ENCODE assay signal across 16 cellular contexts in the genomic region with DNA sequence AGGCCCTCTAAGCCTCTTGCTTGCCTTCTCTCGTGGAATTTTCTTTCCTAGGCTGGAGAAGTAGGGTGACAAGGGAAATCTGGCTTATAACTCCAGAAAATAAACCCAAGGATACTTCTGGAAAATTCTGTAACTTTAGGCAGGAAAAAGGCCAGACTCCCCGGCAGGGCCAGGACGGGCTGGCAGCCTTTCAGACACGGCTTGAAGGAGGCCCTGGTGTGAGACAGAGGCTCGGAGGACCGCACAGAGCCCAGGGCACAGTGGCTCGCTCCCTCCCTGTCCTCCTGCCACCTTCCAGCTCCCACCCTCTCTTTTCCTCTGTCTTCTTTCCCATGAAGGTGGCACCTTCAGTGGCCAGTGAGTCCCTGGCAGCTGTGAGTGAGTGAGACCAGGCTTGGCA. TPM values are rescaled to one million over a fixed set of nuclear protein-coding genes. Genes with fewer than 3 reads are reported as not detected.
DNase-seq lines count a peak whose midpoint lies in the region; ATAC-seq and TF ChIP-seq lines count a peak whose summit lies in the region.
"Had no signal": no experiment of that assay in that cellular context is flagged by ENCODE, and none has a peak within 500 bp of the region (broad histone marks: within the 10 kb centered on the region; RNA-seq: fewer than 3 reads in every experiment).

No MANE protein-coding gene starts in this region.

- H3K79me1 ChIP-seq in mesenchymal stem cell (replicated peaks; ENCODE audit: low read length, poor library complexity, severe bottlenecking), result peaks cover 17% of the 10 kb centered on the region
- peaks cover 16% of the 10 kb centered on the region for H3K79me1 ChIP-seq in trophoblast cell (ENCODE audit: low read length)

- H2AFZ ChIP-seq in mesenchymal stem cell (ENCODE audit: low read depth, low read length) (no peak overlapping the region), trophoblast cell (ENCODE audit: insufficient read depth, low read length, poor library complexity) (no peak overlapping the region)
- H2AFZ ChIP-seq: GM23338 had no signal

- DNase-seq in right cardiac atrium, result peak; percentile 57 to 76 (median 75)
- DNase-seq in heart left ventricle, result no peak
- no peak for DNase-seq in mesenchymal stem cell
- no peak for DNase-seq in trophoblast cell
- no peak for DNase-seq in gastrocnemius medialis
- no peak for DNase-seq in stimulated activated CD4-positive, alpha-beta T cell treated with anti-CD3 and anti-CD28 coated beads, Interleukin-1b, Interleukin-23, amount 100 ng/mL, for 48 hours
- DNase-seq: AML-193; Caco-2; CD4-positive, alpha-beta T cell; HCEC 1CT had no signal

- no peak for TF ChIP-seq CTCF in heart left ventricle (IDR thresholded peaks at IDR 0.05)
- TF ChIP-seq CTCF in gastrocnemius medialis (IDR thresholded peaks at IDR 0.05 in 4 of 5, conservative IDR thresholded peaks at IDR 0.05 in 1 of 5), result no peak

- H2BK5ac ChIP-seq in mesenchymal stem cell (ENCODE audit: low read depth, low read length, poor library complexity, severe bottlenecking) (no peak overlapping the region), trophoblast cell (ENCODE audit: low read depth, low read length, poor library complexity) (peak overlapping the region; percentile 32)

- H3K4ac ChIP-seq in mesenchymal stem cell (ENCODE audit: low read depth in 1 of 2, low read length in 2 of 2), result no peak overlapping the region
- no peak overlapping the region for H3K4ac ChIP-seq in trophoblast cell (ENCODE audit: low read depth, low read length)

- H2BK120ac ChIP-seq in mesenchymal stem cell (ENCODE audit: low read depth, low read length) (no peak overlapping the region), trophoblast cell (ENCODE audit: insufficient read depth, low read length, poor library complexity) (peak overlapping the region; percentile 54)

- H3K4me3 ChIP-seq in right cardiac atrium (ENCODE audit: low read length), result no peak overlapping the region
- no peak overlapping the region for H3K4me3 ChIP-seq in heart left ventricle
- no peak overlapping the region for H3K4me3 ChIP-seq in mesenchymal stem cell (ENCODE audit: insufficient read depth in 1 of 2, low read depth in 1 of 2, low read length in 2 of 2)
- H3K4me3 ChIP-seq in trophoblast cell (ENCODE audit: low read depth, low read length), result no peak overlapping the region
- H3K4me3 ChIP-seq in subcutaneous abdominal adipose tissue (ENCODE audit: low read depth in 1 of 5, low read length in 5 of 5), result no peak overlapping the region
- no peak overlapping the region for H3K4me3 ChIP-seq in gastrocnemius medialis
- H3K4me3 ChIP-seq: A549, GM23338 had no signal

- no peak overlapping the region for H2BK15ac ChIP-seq in mesenchymal stem cell (ENCODE audit: low read depth, poor library complexity, severe bottlenecking)

- H3K14ac ChIP-seq in mesenchymal stem cell (ENCODE audit: low read length in 2 of 2) (peak overlapping the region in 1 of 2 experiments; percentile 11), trophoblast cell (ENCODE audit: low read length) (peak overlapping the region; percentile 40)

- no peaks in the 10 kb centered on the region for H3K27me3 ChIP-seq in right cardiac atrium (ENCODE audit: control insufficient read depth, insufficient read depth)
- H3K27me3 ChIP-seq in heart left ventricle, result no peaks in the 10 kb centered on the region
- H3K27me3 ChIP-seq in mesenchymal stem cell (ENCODE audit: control insufficient read depth in 1 of 2, insufficient read depth in 1 of 2, low read length in 2 of 2), result no peaks in the 10 kb centered on the region
- H3K27me3 ChIP-seq in trophoblast cell (ENCODE audit: insufficient read depth, low read length), result no peaks in the 10 kb centered on the region
- H3K27me3 ChIP-seq in subcutaneous abdominal adipose tissue (ENCODE audit: control insufficient read depth in 5 of 5, insufficient read depth in 4 of 5, low read length in 5 of 5), result no peaks in the 10 kb centered on the region
- no peaks in the 10 kb centered on the region for H3K27me3 ChIP-seq in gastrocnemius medialis

- no peaks in the 10 kb centered on the region for H3K79me2 ChIP-seq in trophoblast cell (ENCODE audit: control insufficient read depth, insufficient read depth, low read length, poor library complexity)

- peak; percentile 25 to 33 for ATAC-seq in right cardiac atrium
- no peak for ATAC-seq in heart left ventricle
- no peak for ATAC-seq in gastrocnemius medialis
- no peak for ATAC-seq in GM19455 (IDR thresholded peaks at IDR 0.05; ENCODE audit: unreplicated experiment)
- ATAC-seq: A549, GM23338 had no signal

- in situ Hi-C loops in gastrocnemius medialis (cut with MboI; ENCODE audit: low sequenced_read_pairs in 4 of 4), result loop anchor here (5.0 to 10.0 kb wide), 4 partner anchors 78 to 270 kb away; partner anchors contain the start of gene CDON (in 1 of the 4)

- H3K9ac ChIP-seq in mesenchymal stem cell (ENCODE audit: low read length), result peak overlapping the region; percentile 58
- no peak overlapping the region for H3K9ac ChIP-seq in trophoblast cell (ENCODE audit: low read length)
- H3K9ac ChIP-seq in subcutaneous abdominal adipose tissue (ENCODE audit: low read length in 5 of 5), result peak overlapping the region in 2 of 5 donors; percentile 27 to 35

- H3K4me2 ChIP-seq in mesenchymal stem cell (ENCODE audit: low read length, poor library complexity, severe bottlenecking) (no peak overlapping the region), trophoblast cell (ENCODE audit: low read length) (no peak overlapping the region)
- H3K4me2 ChIP-seq: A549, GM23338 had no signal

- H3K9me3 ChIP-seq in right cardiac atrium (ENCODE audit: control insufficient read depth, low read length) (no peaks in the 10 kb centered on the region), heart left ventricle (peaks cover 0 to 4% (median 0%) of the 10 kb centered on the region in 12 donors), mesenchymal stem cell (ENCODE audit: control insufficient read depth, low read length) (peaks cover 4% of the 10 kb centered on the region), trophoblast cell (ENCODE audit: insufficient read depth, low read depth, low read length) (peaks cover 4% of the 10 kb centered on the region), subcutaneous abdominal adipose tissue (ENCODE audit: control insufficient read depth in 5 of 5, low read length in 5 of 5) (peaks cover 0 to 2% (median 0%) of the 10 kb centered on the region in 5 donors), gastrocnemius medialis (no peaks in the 10 kb centered on the region)
- H3K9me3 ChIP-seq: A549 had no signal

- no peak overlapping the region for H4K12ac ChIP-seq in trophoblast cell (ENCODE audit: low read depth, low read length)

- H3K18ac ChIP-seq in mesenchymal stem cell (ENCODE audit: low read depth in 1 of 2, low read length in 2 of 2), result no peak overlapping the region
- peak overlapping the region; percentile 41 for H3K18ac ChIP-seq in trophoblast cell (ENCODE audit: low read length)

- H3K4me1 ChIP-seq in right cardiac atrium (ENCODE audit: control insufficient read depth, insufficient read depth, low read length) (peaks cover 2% of the 10 kb centered on the region), heart left ventricle (peaks cover 0 to 6% (median 0%) of the 10 kb centered on the region in 12 donors), mesenchymal stem cell (ENCODE audit: control insufficient read depth, insufficient read depth, low read depth, low read length) (peaks cover 8% of the 10 kb centered on the region), trophoblast cell (ENCODE audit: control insufficient read depth in 1 of 2, insufficient read depth in 2 of 2, low read length in 2 of 2) (peaks cover 21 to 28% of the 10 kb centered on the region in 2 experiments), subcutaneous abdominal adipose tissue (ENCODE audit: control insufficient read depth in 5 of 5, insufficient read depth in 5 of 5, low read length in 5 of 5) (peaks cover 0 to 16% (median 12%) of the 10 kb centered on the region in 5 donors), gastrocnemius medialis (peaks cover 32 to 47% of the 10 kb centered on the region in 2 donors)
- H3K4me1 ChIP-seq: A549, Caco-2 had no signal

- H3K36me3 ChIP-seq in heart left ventricle (peaks cover 0 to 62% (median 45%) of the 10 kb centered on the region in 9 donors), mesenchymal stem cell (ENCODE audit: control insufficient read depth in 1 of 2, insufficient read depth in 2 of 2, low read depth in 1 of 2, low read length in 2 of 2) (peaks cover 34 to 56% of the 10 kb centered on the region in 2 experiments), trophoblast cell (ENCODE audit: control insufficient read depth in 1 of 2, insufficient read depth in 2 of 2, low read length in 2 of 2) (peaks cover 19 to 20% of the 10 kb centered on the region in 2 experiments), subcutaneous abdominal adipose tissue (ENCODE audit: control insufficient read depth in 5 of 5, insufficient read depth in 5 of 5, low read length in 5 of 5) (peaks cover 0 to 69% (median 38%) of the 10 kb centered on the region in 5 donors), gastrocnemius medialis (peaks cover 0 to 38% of the 10 kb centered on the region in 2 donors)

- intact Hi-C loops in right cardiac atrium (cut with DNase I) (loop anchor here in 2 of 4 donors (2.0 to 5.0 kb wide), 2 partner anchors 270 kb away; no protein-coding TSS in a partner anchor), heart left ventricle (cut with DNase I) (loop anchor here in 9 of 10 donors (5.0 to 10.0 kb wide), 5 partner anchors 128 to 270 kb away; partner anchors contain the start of gene CDON (in 5 of the 9)), gastrocnemius medialis (cut with DNase I; ENCODE audit: low total_unique reads) (loop anchor here (1.0 to 5.0 kb wide), 2 partner anchors 80 to 269 kb away; no protein-coding TSS in a partner anchor)

- no peak overlapping the region for H2BK12ac ChIP-seq in mesenchymal stem cell (ENCODE audit: low read length in 2 of 2)
- H2BK12ac ChIP-seq in trophoblast cell (ENCODE audit: low read length), result peak overlapping the region; percentile 33

- H4K91ac ChIP-seq in mesenchymal stem cell (ENCODE audit: low read length) (no peak overlapping the region), trophoblast cell (ENCODE audit: low read depth, low read length) (peak overlapping the region; percentile 56)

- H3K27ac ChIP-seq in right cardiac atrium (ENCODE audit: low read length) (no peak overlapping the region), heart left ventricle (peak overlapping the region in 1 of 12 donors; percentile 41), mesenchymal stem cell (ENCODE audit: low read length, poor library complexity, severe bottlenecking) (no peak overlapping the region), trophoblast cell (ENCODE audit: low read depth, low read length) (no peak overlapping the region), subcutaneous abdominal adipose tissue (ENCODE audit: low read depth, low read length) (peak overlapping the region; percentile 54), gastrocnemius medialis (no peak overlapping the region)
- H3K27ac ChIP-seq: 22Rv1, A549, C4-2B had no signal

- WGBS in right cardiac atrium, result 70% methylated on average over 7 of the region's 7 CpGs
- WGBS in heart left ventricle, 4 donors, result 72 to 94% (median 86%) methylated on average over 7 of the region's 7 CpGs
- WGBS in mesenchymal stem cell, result 96% methylated on average over 6 of the region's 7 CpGs
- no CpG with 5 or more reads among the region's 7 CpGs for WGBS in trophoblast cell (ENCODE audit: extremely low coverage, insufficient coverage, insufficient read length)

- TF ChIP-seq POLR2A in heart left ventricle (IDR thresholded peaks at IDR 0.05), result no peak
- no peak for TF ChIP-seq POLR2A in gastrocnemius medialis (IDR thresholded peaks at IDR 0.05)

- no peak overlapping the region for H3K23ac ChIP-seq in mesenchymal stem cell (ENCODE audit: low read length in 2 of 2)
- no peak overlapping the region for H3K23ac ChIP-seq in trophoblast cell (ENCODE audit: low read length)

- no peak overlapping the region for H4K8ac ChIP-seq in mesenchymal stem cell (ENCODE audit: low read length)
- peak overlapping the region; percentile 13 for H4K8ac ChIP-seq in trophoblast cell (ENCODE audit: low read depth, low read length)

- H2AK5ac ChIP-seq in mesenchymal stem cell (ENCODE audit: low read length, severe bottlenecking) (no peak overlapping the region), trophoblast cell (ENCODE audit: low read length) (peak overlapping the region; percentile 83)

RNA-seq across cellular contexts. Expression of gene RPUSD4, which starts 19.1 kb away (rescaled TPM):
- total RNA-seq in right cardiac atrium, result 10 to 100 TPM; 13.5 to 24.0 (median 19.5) TPM
- 12.0 TPM for polyA plus RNA-seq in right cardiac atrium
- total RNA-seq in heart left ventricle, result 10 to 100 TPM; 21.0 to 50.0 (median 34.2) TPM
- polyA plus RNA-seq in heart left ventricle, result 10 to 100 TPM; 15.4 to 25.8 TPM
- polyA plus RNA-seq in mesenchymal stem cell (2013, experiment 1 of 2), result 11.2 TPM
- polyA plus RNA-seq in mesenchymal stem cell (2013, experiment 2 of 2), result 11.4 TPM
- 16.6 and 16.8 TPM in 2 replicates for polyA plus RNA-seq in trophoblast cell (2013)
- total RNA-seq in gastrocnemius medialis, result 10 to 100 TPM; 53.3 to 93.8 (median 69.2) TPM

RNA-seq across cellular contexts. Expression of gene FAM118B, which starts 19.2 kb away (rescaled TPM):
- total RNA-seq in right cardiac atrium (10 to 100 TPM; 15.8 to 20.5 (median 16.9) TPM), heart left ventricle (10 to 100 TPM; 19.0 to 41.0 (median 23.6) TPM), gastrocnemius medialis (10 to 100 TPM; 13.6 to 32.2 (median 23.2) TPM)
- polyA plus RNA-seq in right cardiac atrium (12.7 TPM), heart left ventricle (10 to 100 TPM in 1 of 2 donors, 1 to 10 TPM in 1; 8.5 to 16.4 TPM)
- 19.9 TPM for polyA plus RNA-seq in mesenchymal stem cell (2013, experiment 1 of 2)
- polyA plus RNA-seq in mesenchymal stem cell (2013, experiment 2 of 2), result 20.4 TPM
- polyA plus RNA-seq in trophoblast cell (2013), result 18.0 and 19.0 TPM in 2 replicates

Comparison
In these comparisons a context has a peak if more than half of its experiments do, and no peak if none do; other contexts are left out.
1. ATAC-seq: peak in right cardiac atrium (2 of 2); none in heart left ventricle (0 of 4), gastrocnemius medialis (0 of 2) and GM19455 (single experiment).
2. DNase-seq: peak in right cardiac atrium (3 of 3); none in heart left ventricle (0 of 5), mesenchymal stem cell (single experiment), trophoblast cell (0 of 2), gastrocnemius medialis (0 of 2) and stimulated activated CD4-positive, alpha-beta T cell treated with anti-CD3 and anti-CD28 coated beads, Interleukin-1b, Interleukin-23, amount 100 ng/mL, for 48 hours (single experiment).